Comparison of ENCODE assay signal across 25 cellular contexts in genomic region chr1:245390975-245391374, GRCh38.
"Had no signal": no experiment of that assay in that cellular context is flagged by ENCODE, and none has a peak within 500 bp of the region (broad histone marks: within the 10 kb centered on the region; RNA-seq: fewer than 3 reads in every experiment).

No MANE protein-coding gene starts in this region.

- H2AFZ ChIP-seq: neural progenitor cell, parathyroid adenoma had no signal

- ATAC-seq: natural killer cell; psoas muscle; right cardiac atrium; stimulated activated effector memory CD8-positive, alpha-beta T cell treated with anti-CD3 and anti-CD28 coated beads, Interleukin-12 subunit alpha, Interleukin-12 subunit beta, amount 100 ng/mL, for 72 hours; stimulated activated naive B cell treated with anti-CD40 and anti-IgM and Interleukin-4, amounts not matched to agents 10 μg/mL and 1 μg/mL and 100 μg/mL, for 72 hours had no signal

- H3K9ac ChIP-seq: neural progenitor cell, parathyroid adenoma had no signal

- H3K4me2 ChIP-seq: neural progenitor cell had no signal

- H3K79me2 ChIP-seq: parathyroid adenoma had no signal

- H3K4me1 ChIP-seq: neural progenitor cell, parathyroid adenoma, psoas muscle, right lobe of liver, thyroid gland, tibial nerve, upper lobe of left lung, vagina had no signal

- H3K27ac ChIP-seq: neural progenitor cell, ovary, parathyroid adenoma, psoas muscle, right lobe of liver, sigmoid colon, stomach, thoracic aorta, thyroid gland, tibial nerve, upper lobe of left lung, vagina had no signal

- H3K36me3 ChIP-seq: neural progenitor cell, ovary, right lobe of liver, sigmoid colon, stomach, thoracic aorta, thyroid gland, tibial nerve, upper lobe of left lung, vagina had no signal

- H3K27me3 ChIP-seq: neural progenitor cell, ovary, right lobe of liver, sigmoid colon, stomach, thyroid gland, tibial nerve, upper lobe of left lung, vagina had no signal

- DNase-seq: natural killer cell; occipital lobe; ovary; posterior cingulate gyrus; psoas muscle; right cardiac atrium; right lobe of liver; sigmoid colon; small intestine; stimulated activated CD4-positive, alpha-beta T cell treated with anti-CD3 and anti-CD28 coated beads, Interleukin-15, amount 100 ng/mL, for 24 hours; stimulated activated CD4-positive, alpha-beta T cell treated with anti-CD3 and anti-CD28 coated beads, Interleukin-2, amount 100 ng/mL, for 24 hours; stimulated activated CD4-positive, alpha-beta T cell treated with anti-CD3 and anti-CD28 coated beads, Interleukin-2, amount 100 ng/mL, for 48 hours; stimulated activated CD4-positive, alpha-beta T cell treated with anti-CD3 and anti-CD28 coated beads, Interleukin-4, amount 100 ng/mL, for 24 hours; stimulated activated naive B cell treated with anti-CD40 and anti-IgM and Interleukin-4, amounts not matched to agents 10 μg/mL and 1 μg/mL and 100 μg/mL, for 72 hours; stimulated activated naive CD4-positive, alpha-beta T cell treated with Interleukin-2 at 50 U/mL for 16 hours; stomach; thyroid gland; trophoblast cell; upper lobe of left lung had no signal

- H3K9me3 ChIP-seq: ovary, psoas muscle, right lobe of liver, sigmoid colon, stomach, thoracic aorta, thyroid gland, tibial nerve, upper lobe of left lung, vagina had no signal

- H3K4me3 ChIP-seq: neural progenitor cell, ovary, psoas muscle, right lobe of liver, sigmoid colon, stomach, thoracic aorta, thyroid gland, tibial nerve, upper lobe of left lung, vagina had no signal
